19 cellular contexts compared by ENCODE assay signal in the genomic region with DNA sequence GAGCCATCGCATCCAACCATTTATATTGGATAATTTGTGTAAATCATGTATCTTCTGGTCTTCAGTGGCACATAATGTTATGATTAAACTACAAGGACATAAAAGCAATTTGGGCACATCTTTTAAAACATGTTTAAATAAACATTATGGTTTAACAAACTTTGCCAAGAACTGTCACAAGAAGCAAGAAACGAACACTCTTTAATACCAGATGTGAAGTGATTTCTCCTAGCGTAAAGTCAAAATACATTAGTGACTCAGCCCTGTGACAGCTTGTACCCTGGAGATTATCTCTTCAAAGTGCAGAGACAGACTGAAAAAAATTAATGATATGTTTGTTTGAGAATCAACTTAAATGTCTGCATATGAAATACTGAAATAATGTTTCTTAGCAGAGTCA. TPM values are rescaled to one million over a fixed set of nuclear protein-coding genes. Genes with fewer than 3 reads are reported as not detected.
A peak's percentile ranks its signal among the peaks of the same experiment; 100 is the strongest.
DNase-seq lines count a peak whose midpoint lies in the region; FAIRE-seq and TF ChIP-seq lines count a peak whose summit lies in the region.
"Had no signal": no experiment of that assay in that cellular context is flagged by ENCODE, and none has a peak within 500 bp of the region (broad histone marks: within the 10 kb centered on the region; RNA-seq: fewer than 3 reads in every experiment).

No MANE protein-coding gene starts in this region.

- H2AFZ ChIP-seq in astrocyte (ENCODE audit: low read depth, low read length), result no peak overlapping the region

- H3K4me1 Mint-ChIP-seq in astrocyte (ENCODE audit: low read depth, unreplicated experiment), result peaks cover 8% of the 10 kb centered on the region
- no peaks in the 10 kb centered on the region for H3K4me1 Mint-ChIP-seq in activated CD4-positive, alpha-beta memory T cell treated with anti-CD3 and anti-CD28 coated beads for 36 hours (ENCODE audit: low read depth)
- H3K4me1 Mint-ChIP-seq: IgD-negative memory B cell had no signal

- no peaks in the 10 kb centered on the region for H3K27me3 ChIP-seq in astrocyte (ENCODE audit: insufficient read depth, low read length)

- DNase-seq in DMS 273 (lab: John Stamatoyannopoulos, UW; ENCODE audit: unreplicated experiment) (peak; percentile 28), DMS 273 treated with DMSO at 0.1 percent for 48 hours (lab: John Stamatoyannopoulos, UW) (no peak), astrocyte (ENCODE audit: low read depth) (peak; percentile 50), fibroblast of peridontal ligament (ENCODE audit: extremely low read depth) (peak; percentile 49), ecto neural progenitor cell (ENCODE audit: low spot score) (no peak), CD1c-positive myeloid dendritic cell (ENCODE audit: extremely low spot score) (no peak), amygdala (lab: John Stamatoyannopoulos, UW) (no peak)
- DNase-seq in activated CD4-positive, alpha-beta memory T cell treated with anti-CD3 and anti-CD28 coated beads for 36 hours, result no peak
- DNase-seq: COR-L47, DMS53, NCI-H2227 treated with DMSO at 0.1 percent for 48 hours, NCI-H526 treated with DMSO at 0.1 percent for 48 hours, PC-3 had no signal

- no peaks in the 10 kb centered on the region for H3K4me1 ChIP-seq in astrocyte (ENCODE audit: insufficient read depth, low read length)
- H3K4me1 ChIP-seq: HAP-1 had no signal

- POLR2A ChIA-PET in activated CD4-positive, alpha-beta memory T cell treated with anti-CD3 and anti-CD28 coated beads for 36 hours (lab: Charles Lee), result no interaction called here

- H3K9me3 ChIP-seq in astrocyte (ENCODE audit: insufficient read depth, low read depth, low read length), result no peaks in the 10 kb centered on the region
- H3K9me3 ChIP-seq: HAP-1 had no signal

- H3K36me3 ChIP-seq in astrocyte (ENCODE audit: insufficient read depth, low read length), result no peaks in the 10 kb centered on the region
- H3K36me3 ChIP-seq: HAP-1 had no signal

- H3K4me2 ChIP-seq in astrocyte (ENCODE audit: low read length), result no peak overlapping the region

- no peak overlapping the region for H3K27ac Mint-ChIP-seq in astrocyte (ENCODE audit: unreplicated experiment)
- no peak overlapping the region for H3K27ac Mint-ChIP-seq in activated CD4-positive, alpha-beta memory T cell treated with anti-CD3 and anti-CD28 coated beads for 36 hours
- H3K27ac Mint-ChIP-seq: IgD-negative memory B cell had no signal

- H3K9me3 Mint-ChIP-seq in astrocyte (ENCODE audit: unreplicated experiment), result no peaks in the 10 kb centered on the region
- no peaks in the 10 kb centered on the region for H3K9me3 Mint-ChIP-seq in activated CD4-positive, alpha-beta memory T cell treated with anti-CD3 and anti-CD28 coated beads for 36 hours

- H3K4me3 Mint-ChIP-seq in astrocyte (ENCODE audit: unreplicated experiment), result no peak overlapping the region
- no peak overlapping the region for H3K4me3 Mint-ChIP-seq in activated CD4-positive, alpha-beta memory T cell treated with anti-CD3 and anti-CD28 coated beads for 36 hours
- H3K4me3 Mint-ChIP-seq: IgD-negative memory B cell had no signal

- H3K9ac ChIP-seq in astrocyte (ENCODE audit: low read length), result no peak overlapping the region

- FAIRE-seq in astrocyte (lab: Jason Lieb, UNC), result no peak
- FAIRE-seq: GM12878, GM18507 had no signal

- TF ChIP-seq CTCF in astrocyte (IDR thresholded peaks at IDR 0.05; ENCODE audit: insufficient read depth, low read depth, low read length), result no peak

- CTCF ChIA-PET in activated CD4-positive, alpha-beta memory T cell treated with anti-CD3 and anti-CD28 coated beads for 36 hours (lab: Charles Lee), result no interaction called here

- H4K20me1 ChIP-seq in astrocyte (ENCODE audit: insufficient read depth, low read length), result no peaks in the 10 kb centered on the region

- H3K4me3 ChIP-seq in astrocyte (ENCODE audit: insufficient read depth, low read depth, low read length), result no peak overlapping the region
- H3K4me3 ChIP-seq: GM12878, HAP-1 had no signal

- intact Hi-C loops in activated CD4-positive, alpha-beta memory T cell treated with anti-CD3 and anti-CD28 coated beads for 36 hours (cut with micrococcal nuclease), result no loop called here

- H3K79me2 ChIP-seq in astrocyte (ENCODE audit: insufficient read depth, low read length), result no peaks in the 10 kb centered on the region

- no peaks in the 10 kb centered on the region for H3K36me3 Mint-ChIP-seq in astrocyte (ENCODE audit: low read depth, unreplicated experiment)
- H3K36me3 Mint-ChIP-seq in activated CD4-positive, alpha-beta memory T cell treated with anti-CD3 and anti-CD28 coated beads for 36 hours, result no peaks in the 10 kb centered on the region
- H3K36me3 Mint-ChIP-seq: IgD-negative memory B cell had no signal

- H3K27me3 Mint-ChIP-seq in astrocyte (ENCODE audit: low read depth, unreplicated experiment), result no peaks in the 10 kb centered on the region
- no peaks in the 10 kb centered on the region for H3K27me3 Mint-ChIP-seq in activated CD4-positive, alpha-beta memory T cell treated with anti-CD3 and anti-CD28 coated beads for 36 hours
- H3K27me3 Mint-ChIP-seq: IgD-negative memory B cell had no signal

- H3K27ac ChIP-seq in astrocyte (ENCODE audit: low read depth, low read length), result no peak overlapping the region
- H3K27ac ChIP-seq: 22Rv1, C4-2B had no signal

RNA-seq across cellular contexts. Expression of a gene that starts 39.9 kb away (rescaled TPM):
- total RNA-seq in astrocyte, result 15.9 and 16.5 TPM in 2 replicates
- under 1 TPM; 0.12 to 0.14 TPM for total RNA-seq in activated CD4-positive, alpha-beta memory T cell treated with anti-CD3 and anti-CD28 coated beads for 36 hours

Comparison
In these comparisons a context has a peak if more than half of its experiments do, and no peak if none do; other contexts are left out.
1. DNase-seq: peak in DMS 273 (single experiment), astrocyte (single experiment) and fibroblast of peridontal ligament (single experiment); none in DMS 273 treated with DMSO at 0.1 percent for 48 hours (single experiment), ecto neural progenitor cell (single experiment), activated CD4-positive, alpha-beta memory T cell treated with anti-CD3 and anti-CD28 coated beads for 36 hours (single experiment), CD1c-positive myeloid dendritic cell (single experiment) and amygdala (0 of 56).
2. RNA of a gene that starts 39.9 kb away (total RNA-seq): 15.9 to 16.5 TPM in astrocyte; 0.12 to 0.14 TPM in activated CD4-positive, alpha-beta memory T cell treated with anti-CD3 and anti-CD28 coated beads for 36 hours; every median in the first group is over 10 times any median in the second.